23 cellular contexts compared by ENCODE assay signal in the genomic region with DNA sequence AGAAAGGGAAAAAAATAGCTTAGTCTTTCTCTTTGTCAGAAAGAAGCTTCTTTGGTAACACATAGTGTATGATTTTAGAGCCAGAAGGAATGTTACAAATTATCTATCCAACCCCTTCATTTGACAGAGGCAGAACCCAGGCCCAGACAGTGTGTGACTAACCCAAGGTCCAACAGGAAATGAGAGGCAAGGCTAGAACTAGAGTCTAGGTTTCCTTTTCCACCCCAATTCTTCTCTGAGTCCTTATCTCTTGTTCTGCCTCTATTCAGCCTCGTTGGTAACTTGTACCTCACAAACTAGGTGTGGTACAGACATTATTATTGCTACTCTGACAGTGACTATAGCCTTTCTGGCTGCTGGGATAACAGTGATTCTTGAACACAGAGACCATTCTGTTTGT.
"Had no signal": no experiment of that assay in that cellular context is flagged by ENCODE, and none has a peak within 500 bp of the region (broad histone marks: within the 10 kb centered on the region; RNA-seq: fewer than 3 reads in every experiment).

No MANE protein-coding gene starts in this region.

- ATAC-seq: Panc1, PC-3 had no signal

- H3K27ac ChIP-seq: HL-60, RWPE1 had no signal

- DNase-seq: KBM-7; MV-4-11; NCI-H1048; NCI-H1105; NCI-H1417; NCI-H1436 treated with DMSO at 0.1 percent for 48 hours; NCI-H1694; NCI-H187 treated with DMSO at 0.1 percent for 48 hours; NCI-H2029 treated with DMSO at 0.1 percent for 48 hours; NCI-H2171 treated with DMSO at 0.1 percent for 48 hours; NCI-H2227 treated with DMSO at 0.1 percent for 48 hours; NCI-H446; NCI-H510A; NCI-H524 treated with DMSO at 0.1 percent for 48 hours; NCI-H69; NCI-H774; NK-92 treated with Interleukin-12 subunit alpha and Interleukin-12 subunit beta, amount 100 ng/mL, for 24 hours; PC-3; SHP77 had no signal

- FAIRE-seq: HTR-8/SVneo had no signal
